ENCODE assay signal across 8 cellular contexts in genomic region chr13:48533207-48533499, GRCh38. TPM values are rescaled to one million over a fixed set of nuclear protein-coding genes. Genes with fewer than 3 reads are reported as not detected.
DNase-seq lines count a peak whose midpoint lies in the region; TF ChIP-seq lines count a peak whose summit lies in the region.

No MANE protein-coding gene starts in this region.

- TF ChIP-seq POLR2A in vagina (IDR thresholded peaks at IDR 0.05), result no peak

- H3K27ac ChIP-seq in mesodermal cell (ENCODE audit: low read depth, low read length, severe bottlenecking) (peak overlapping the region; percentile 90), vagina (peak overlapping the region; percentile 98)

- H3K4me1 Mint-ChIP-seq in activated naive CD4-positive, alpha-beta T cell treated with anti-CD3 and anti-CD28 coated beads, Interleukin-2, amount 10 ng/mL, durations not matched to agents 7 days and 5 days, result peaks cover 47% of the 10 kb centered on the region
- H3K4me1 Mint-ChIP-seq in chondrocyte (ENCODE audit: low read depth), result peaks cover 21% of the 10 kb centered on the region

- WGBS in mesodermal cell (ENCODE audit: insufficient coverage in 2 of 2), 2 experiments, result 30 to 42% methylated on average over 4 of the region's 16 CpGs

- TF ChIP-seq CTCF in chondrocyte (IDR thresholded peaks at IDR 0.05), result no peak
- TF ChIP-seq CTCF in vagina (IDR thresholded peaks at IDR 0.05), result no peak

- H3K27ac Mint-ChIP-seq in activated naive CD4-positive, alpha-beta T cell treated with anti-CD3 and anti-CD28 coated beads, Interleukin-2, amount 10 ng/mL, durations not matched to agents 7 days and 5 days, result peak overlapping the region; percentile 98
- peak overlapping the region; percentile 94 for H3K27ac Mint-ChIP-seq in chondrocyte (ENCODE audit: unreplicated experiment)

- peak overlapping the region; percentile 57 for H3K4me3 ChIP-seq in mesodermal cell (ENCODE audit: extremely low read depth, insufficient read depth, low read length, poor library complexity, severe bottlenecking)
- H3K4me3 ChIP-seq in vagina, result peak overlapping the region; percentile 63 to 80

- H3K27me3 ChIP-seq in vagina, result no peaks in the 10 kb centered on the region

- H3K36me3 ChIP-seq in mesodermal cell (ENCODE audit: control insufficient read depth, insufficient read depth, low read length) (no peaks in the 10 kb centered on the region), vagina (no peaks in the 10 kb centered on the region)

- H3K9me3 Mint-ChIP-seq in activated naive CD4-positive, alpha-beta T cell treated with anti-CD3 and anti-CD28 coated beads, Interleukin-2, amount 10 ng/mL, durations not matched to agents 7 days and 5 days, result peaks cover 19% of the 10 kb centered on the region
- H3K9me3 Mint-ChIP-seq in chondrocyte (ENCODE audit: low read depth), result peaks cover 12% of the 10 kb centered on the region

- no peak for DNase-seq in activated naive CD4-positive, alpha-beta T cell treated with anti-CD3 and anti-CD28 coated beads, Interleukin-2, amount 10 ng/mL, durations not matched to agents 7 days and 5 days
- DNase-seq in activated naive CD4-positive, alpha-beta T cell (lab: John Stamatoyannopoulos, UW), result no peak
- DNase-seq in chondrocyte (ENCODE audit: low spot score), result no peak
- no peak for DNase-seq in vagina (ENCODE audit: extremely low spot score in 2 of 2)
- no peak for DNase-seq in SKM-1 (lab: John Stamatoyannopoulos, UW; ENCODE audit: unreplicated experiment)
- DNase-seq in NCI-H2107 (lab: John Stamatoyannopoulos, UW), result no peak
- no peak for DNase-seq in T-helper 9 cell

- H3K36me3 Mint-ChIP-seq in activated naive CD4-positive, alpha-beta T cell treated with anti-CD3 and anti-CD28 coated beads, Interleukin-2, amount 10 ng/mL, durations not matched to agents 7 days and 5 days, result peaks cover 30% of the 10 kb centered on the region
- H3K36me3 Mint-ChIP-seq in chondrocyte (ENCODE audit: low read depth), result no peaks in the 10 kb centered on the region

- H3K4me3 Mint-ChIP-seq in activated naive CD4-positive, alpha-beta T cell treated with anti-CD3 and anti-CD28 coated beads, Interleukin-2, amount 10 ng/mL, durations not matched to agents 7 days and 5 days, result peak overlapping the region; percentile 86
- peak overlapping the region; percentile 91 for H3K4me3 Mint-ChIP-seq in chondrocyte (ENCODE audit: unreplicated experiment)

- H3K9me3 ChIP-seq in mesodermal cell (ENCODE audit: control insufficient read depth, low read length), result peaks cover 5% of the 10 kb centered on the region
- no peaks in the 10 kb centered on the region for H3K9me3 ChIP-seq in vagina

- intact Hi-C loops in vagina (cut with DNase I), result loop anchor here (5.0 kb wide), 1 partner anchor 39 kb away; no protein-coding TSS in a partner anchor

- CTCF ChIA-PET in activated naive CD4-positive, alpha-beta T cell treated with anti-CD3 and anti-CD28 coated beads, Interleukin-2, amount 10 ng/mL, durations not matched to agents 7 days and 5 days (lab: Charles Lee), result interaction anchor here (1.0 to 1.6 kb wide), 5 partner anchors 29 to 134 kb away, joined by 3 to 9 read pairs (median 4); no protein-coding TSS in a partner anchor

- peaks cover 6% of the 10 kb centered on the region for H3K27me3 Mint-ChIP-seq in activated naive CD4-positive, alpha-beta T cell treated with anti-CD3 and anti-CD28 coated beads, Interleukin-2, amount 10 ng/mL, durations not matched to agents 7 days and 5 days
- H3K27me3 Mint-ChIP-seq in chondrocyte (ENCODE audit: low read depth), result no peaks in the 10 kb centered on the region

- H3K4me1 ChIP-seq in mesodermal cell (ENCODE audit: control insufficient read depth, insufficient read depth, low read length, poor library complexity, severe bottlenecking) (peaks cover 4% of the 10 kb centered on the region), vagina (peaks cover 19% of the 10 kb centered on the region)

RNA-seq across cellular contexts. Expression of gene RCBTB2, which starts 0.3 kb away (rescaled TPM):
- total RNA-seq in chondrocyte (8.6 to 13.3 TPM (median 9.4 TPM) in 3 replicates), vagina (14.7 TPM)
- polyA plus RNA-seq in mesodermal cell (2013, experiment 1 of 2), result 15.6 TPM
- polyA plus RNA-seq in mesodermal cell (2013, experiment 2 of 2), result 13.9 TPM
